Comparison of ENCODE assay signal across 8 cellular contexts in the genomic region with DNA sequence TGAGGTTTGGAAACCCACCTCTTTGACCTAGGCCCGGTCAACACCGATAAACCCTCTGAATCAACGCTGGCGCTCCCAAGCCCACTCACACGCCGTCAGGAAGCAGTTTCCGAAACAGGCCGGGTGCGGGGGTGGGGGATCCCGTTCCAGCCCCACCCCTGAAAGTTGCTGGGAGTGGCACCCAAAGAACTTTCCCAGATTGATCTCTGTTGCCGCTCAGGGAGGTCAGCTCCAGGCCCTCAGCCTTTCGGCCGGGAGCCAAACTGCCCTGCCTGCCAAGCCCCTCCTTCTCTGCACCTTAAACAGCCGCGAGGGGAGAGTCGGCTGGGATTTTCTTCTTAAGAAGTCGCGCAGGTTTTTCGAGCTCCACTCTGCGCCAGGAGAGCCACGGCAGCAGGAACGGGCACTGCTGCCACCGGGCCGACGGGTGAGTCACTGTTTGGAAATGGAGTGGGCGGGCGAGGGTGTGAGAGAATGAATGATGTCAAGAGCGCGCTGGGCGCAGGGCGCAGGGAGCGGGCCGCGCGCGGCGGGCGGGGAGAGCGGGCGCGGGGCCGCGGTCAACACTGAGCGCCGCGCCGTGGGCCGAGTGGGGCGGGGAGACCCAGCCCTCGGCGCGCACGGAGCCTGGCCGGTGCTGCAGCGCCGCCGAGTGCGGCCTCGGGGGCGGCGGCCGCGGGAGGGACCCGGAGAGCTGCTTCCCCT. TPM values are rescaled to one million over a fixed set of nuclear protein-coding genes. Genes with fewer than 3 reads are reported as not detected.
A peak's percentile ranks its signal among the peaks of the same experiment; 100 is the strongest.
DNase-seq lines count a peak whose midpoint lies in the region; ATAC-seq and TF ChIP-seq lines count a peak whose summit lies in the region.

A gene (plus strand): TSS at position 566 of the 705 bp plus-strand sequence. CDS start 70,622 bp downstream, outside the sequence.

- H3K79me2 ChIP-seq in trophoblast cell (ENCODE audit: control insufficient read depth, insufficient read depth, low read length, poor library complexity), result no peaks in the 10 kb centered on the region

- no peak within 1 kb of the TSS for H2BK5ac ChIP-seq in trophoblast cell (ENCODE audit: low read depth, low read length, poor library complexity)

- intact Hi-C loops in left ventricle myocardium inferior (cut with micrococcal nuclease), result loop anchor here (10.0 kb wide), 1 partner anchor 60 kb away; no protein-coding TSS in a partner anchor

- H3K36me3 ChIP-seq in SJCRH30 (no peaks in the 10 kb centered on the region), left ventricle myocardium inferior (no peaks in the 10 kb centered on the region), trophoblast cell (ENCODE audit: control insufficient read depth in 1 of 2, insufficient read depth in 2 of 2, low read length in 2 of 2) (no peaks in the 10 kb centered on the region), urinary bladder (ENCODE audit: insufficient read depth) (no peaks in the 10 kb centered on the region)

- peak within 1 kb of the TSS; percentile 21 for H3K18ac ChIP-seq in trophoblast cell (ENCODE audit: low read length)

- H4K12ac ChIP-seq in trophoblast cell (ENCODE audit: low read depth, low read length), result no peak within 1 kb of the TSS

- no peak within 1 kb of the TSS for H2BK12ac ChIP-seq in trophoblast cell (ENCODE audit: low read length)

- peak; percentile 10 for DNase-seq in GM19238 (ENCODE audit: insufficient read length, low spot score)
- DNase-seq in SJCRH30, result peak; percentile 69 to 72
- DNase-seq in amniotic stem cell (lab: John Stamatoyannopoulos, UW), result peak; percentile 92
- DNase-seq in left ventricle myocardium inferior, result peak; percentile 86
- peak; percentile 95 to 98 for DNase-seq in trophoblast cell

- H3K4ac ChIP-seq in trophoblast cell (ENCODE audit: low read depth, low read length), result no peak within 1 kb of the TSS

- peak within 1 kb of the TSS; percentile 68 for H3K27ac ChIP-seq in C4-2B
- peak within 1 kb of the TSS; percentile 30 for H3K27ac ChIP-seq in SJCRH30
- peak within 1 kb of the TSS; percentile 94 for H3K27ac ChIP-seq in left ventricle myocardium inferior (replicated peaks)
- no peak within 1 kb of the TSS for H3K27ac ChIP-seq in trophoblast cell (ENCODE audit: low read depth, low read length)
- peak within 1 kb of the TSS; percentile 79 for H3K27ac ChIP-seq in urinary bladder (ENCODE audit: low read depth)

- peak within 1 kb of the TSS; percentile 64 for H2AFZ ChIP-seq in trophoblast cell (ENCODE audit: insufficient read depth, low read length, poor library complexity)

- H2BK120ac ChIP-seq in trophoblast cell (ENCODE audit: insufficient read depth, low read length, poor library complexity), result no peak within 1 kb of the TSS

- no peak within 1 kb of the TSS for H3K23ac ChIP-seq in trophoblast cell (ENCODE audit: low read length)

- peak within 1 kb of the TSS; percentile 62 for H3K9ac ChIP-seq in trophoblast cell (ENCODE audit: low read length)

- peak within 1 kb of the TSS; percentile 98 for H3K4me2 ChIP-seq in trophoblast cell (ENCODE audit: low read length)

- H2AK5ac ChIP-seq in trophoblast cell (ENCODE audit: low read length), result no peak within 1 kb of the TSS

- H3K4me1 ChIP-seq in SJCRH30 (no peaks in the 10 kb centered on the region), left ventricle myocardium inferior (peaks cover 53% of the 10 kb centered on the region), trophoblast cell (ENCODE audit: control insufficient read depth in 1 of 2, insufficient read depth in 2 of 2, low read length in 2 of 2) (peaks cover 3 to 9% of the 10 kb centered on the region in 2 experiments), urinary bladder (ENCODE audit: insufficient read depth) (no peaks in the 10 kb centered on the region)

- peak; percentile 17 for TF ChIP-seq CTCF in C4-2B (conservative IDR thresholded peaks at IDR 0.05)
- TF ChIP-seq CTCF in left ventricle myocardium inferior (IDR thresholded peaks at IDR 0.05; ENCODE audit: borderline replicate concordance), result no peak

- no peak within 1 kb of the TSS for H4K8ac ChIP-seq in trophoblast cell (ENCODE audit: low read depth, low read length)

- H3K9me3 ChIP-seq in SJCRH30 (replicated peaks) (no peaks in the 10 kb centered on the region), left ventricle myocardium inferior (replicated peaks) (no peaks in the 10 kb centered on the region), trophoblast cell (ENCODE audit: insufficient read depth, low read depth, low read length) (no peaks in the 10 kb centered on the region)

- no peak within 1 kb of the TSS for H4K91ac ChIP-seq in trophoblast cell (ENCODE audit: low read depth, low read length)

- no peaks in the 10 kb centered on the region for H3K27me3 ChIP-seq in SJCRH30
- no peaks in the 10 kb centered on the region for H3K27me3 ChIP-seq in left ventricle myocardium inferior (ENCODE audit: low read depth)
- H3K27me3 ChIP-seq in trophoblast cell (ENCODE audit: insufficient read depth, low read length), result peaks cover 4% of the 10 kb centered on the region

- H3K4me3 ChIP-seq in SJCRH30 (peak within 1 kb of the TSS; percentile 81), left ventricle myocardium inferior (peak within 1 kb of the TSS; percentile 89), trophoblast cell (ENCODE audit: low read depth, low read length) (peak within 1 kb of the TSS; percentile 78), urinary bladder (ENCODE audit: low read depth, low read length) (peak within 1 kb of the TSS; percentile 61)

- WGBS in trophoblast cell (ENCODE audit: extremely low coverage, insufficient coverage, insufficient read length), result no CpG with 5 or more reads among the region's 64 CpGs
- under 1% methylated on average over 64 of the region's 64 CpGs for WGBS in urinary bladder

- peak within 1 kb of the TSS; percentile 34 for H3K14ac ChIP-seq in trophoblast cell (ENCODE audit: low read length)

- peak; percentile 78 for ATAC-seq in HG03432 (IDR thresholded peaks at IDR 0.05; ENCODE audit: unreplicated experiment)

- H3K79me1 ChIP-seq in trophoblast cell (ENCODE audit: low read length), result no peaks in the 10 kb centered on the region

RNA-seq across cellular contexts. Expression of the gene that starts here (rescaled TPM):
- total RNA-seq in SJCRH30 (2014; rRNA removed; shearing (Covaris generic)), result 4.1 and 4.4 TPM in 2 replicates
- total RNA-seq in left ventricle myocardium inferior (21.4 TPM), urinary bladder (36.6 TPM)
- 2.5 and 3.0 TPM in 2 replicates for polyA plus RNA-seq in trophoblast cell (2013)
- polyA plus RNA-seq in urinary bladder, result 13.3 TPM

Comparison
In these comparisons a context has a peak if more than half of its experiments do, and no peak if none do; other contexts are left out.
1. DNase-seq: peak in every context shown above with its lines; median percentile 96 in trophoblast cell; 92 in amniotic stem cell; 86 in left ventricle myocardium inferior; 70 in SJCRH30; 10 in GM19238.